In the genomic region with DNA sequence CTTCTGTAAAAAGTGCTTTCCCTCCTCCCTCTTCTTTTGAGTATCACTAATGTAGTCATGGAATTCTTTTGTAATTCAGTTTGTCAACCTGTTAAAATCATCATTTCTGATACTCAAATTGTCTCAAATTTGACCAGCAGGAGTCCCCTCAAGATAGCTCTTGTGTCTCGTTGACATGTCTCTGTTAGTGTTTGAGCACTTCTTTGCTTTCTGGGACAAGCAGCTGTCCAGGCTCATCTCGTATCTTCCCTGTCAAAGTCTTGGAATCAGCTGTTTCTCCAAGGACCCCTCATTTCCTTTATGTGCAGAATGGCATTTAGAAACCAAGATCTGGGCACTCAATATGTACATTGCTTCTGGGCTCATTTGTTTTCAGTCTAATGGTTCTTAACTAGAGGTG, we compare ENCODE assay signal across 1 cellular context.
TF ChIP-seq lines count a peak whose summit lies in the region.

No MANE protein-coding gene starts in this region.

TF ChIP-seq in WTC11, 78 proteins besides CTCF, POLR2A, EP300 and RAD21 (continued from another document):
- TF ChIP-seq, protein P1, sequence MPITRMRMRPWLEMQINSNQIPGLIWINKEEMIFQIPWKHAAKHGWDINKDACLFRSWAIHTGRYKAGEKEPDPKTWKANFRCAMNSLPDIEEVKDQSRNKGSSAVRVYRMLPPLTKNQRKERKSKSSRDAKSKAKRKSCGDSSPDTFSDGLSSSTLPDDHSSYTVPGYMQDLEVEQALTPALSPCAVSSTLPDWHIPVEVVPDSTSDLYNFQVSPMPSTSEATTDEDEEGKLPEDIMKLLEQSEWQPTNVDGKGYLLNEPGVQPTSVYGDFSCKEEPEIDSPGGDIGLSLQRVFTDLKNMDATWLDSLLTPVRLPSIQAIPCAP (CRISPR knock-in tag; IDR thresholded peaks at IDR 0.05) = no peak
- TF ChIP-seq RORB (CRISPR knock-in tag; IDR thresholded peaks at IDR 0.05) (no peak), TEAD1 (CRISPR knock-in tag; IDR thresholded peaks at IDR 0.05) (no peak)
- TF ChIP-seq, protein P2, sequence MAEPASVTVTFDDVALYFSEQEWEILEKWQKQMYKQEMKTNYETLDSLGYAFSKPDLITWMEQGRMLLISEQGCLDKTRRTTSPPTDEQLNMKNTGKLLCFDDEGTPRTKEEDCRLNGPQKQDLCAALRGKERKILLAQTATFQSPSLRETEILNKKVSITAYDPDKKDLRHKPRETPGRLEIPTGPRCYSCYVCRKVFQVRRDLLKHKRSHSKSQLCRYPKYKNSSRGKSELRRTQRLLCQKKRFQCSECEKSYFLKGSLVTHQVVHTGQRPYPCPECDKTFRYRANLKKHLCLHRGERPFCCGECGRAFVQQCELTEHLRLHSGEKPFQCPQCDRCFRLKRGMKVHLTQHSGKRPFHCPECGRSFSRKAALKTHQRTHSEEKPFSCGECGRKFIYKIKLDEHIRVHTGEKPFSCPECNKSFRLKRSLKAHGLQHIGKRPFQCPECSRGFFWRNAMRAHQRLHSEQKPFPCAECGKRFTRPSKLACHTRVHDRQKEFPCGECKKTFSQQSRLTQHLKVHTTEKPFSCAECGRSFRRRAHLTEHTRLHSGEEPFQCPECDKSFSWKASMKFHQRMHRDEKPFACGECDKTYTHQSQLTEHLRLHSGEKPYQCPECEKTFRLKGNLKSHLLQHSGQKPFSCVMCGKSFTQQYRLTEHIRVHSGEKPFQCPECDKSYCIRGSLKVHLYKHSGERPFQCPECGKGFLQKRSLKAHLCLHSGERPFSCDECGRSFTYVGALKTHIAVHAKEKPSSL (CRISPR knock-in tag; conservative IDR thresholded peaks at IDR 0.05) = no peak
- TF ChIP-seq, protein P3, sequence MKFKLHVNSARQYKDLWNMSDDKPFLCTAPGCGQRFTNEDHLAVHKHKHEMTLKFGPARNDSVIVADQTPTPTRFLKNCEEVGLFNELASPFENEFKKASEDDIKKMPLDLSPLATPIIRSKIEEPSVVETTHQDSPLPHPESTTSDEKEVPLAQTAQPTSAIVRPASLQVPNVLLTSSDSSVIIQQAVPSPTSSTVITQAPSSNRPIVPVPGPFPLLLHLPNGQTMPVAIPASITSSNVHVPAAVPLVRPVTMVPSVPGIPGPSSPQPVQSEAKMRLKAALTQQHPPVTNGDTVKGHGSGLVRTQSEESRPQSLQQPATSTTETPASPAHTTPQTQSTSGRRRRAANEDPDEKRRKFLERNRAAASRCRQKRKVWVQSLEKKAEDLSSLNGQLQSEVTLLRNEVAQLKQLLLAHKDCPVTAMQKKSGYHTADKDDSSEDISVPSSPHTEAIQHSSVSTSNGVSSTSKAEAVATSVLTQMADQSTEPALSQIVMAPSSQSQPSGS (CRISPR knock-in tag; IDR thresholded peaks at IDR 0.05; ENCODE audit: borderline replicate concordance, low read depth) = no peak
